Comparison of ENCODE assay signal across 9 cellular contexts in the genomic region with DNA sequence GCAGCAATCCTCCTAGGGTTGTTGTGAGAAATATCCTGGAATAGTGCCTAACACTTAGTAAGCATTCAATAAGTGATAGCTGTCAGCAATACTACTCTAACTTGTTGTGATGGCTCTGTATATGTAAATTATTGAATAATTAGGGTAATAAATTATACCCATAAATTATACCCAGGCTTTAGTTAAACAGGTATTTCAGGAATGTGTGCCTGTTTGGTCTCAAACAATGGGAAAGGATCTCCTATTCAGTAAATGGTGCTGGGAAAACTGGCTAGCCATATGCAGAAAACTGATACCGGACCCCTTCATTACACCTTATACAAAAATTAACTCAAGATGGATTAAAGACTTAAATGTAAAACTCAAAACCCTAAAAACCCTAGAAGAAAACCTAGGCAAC. TPM values are rescaled to one million over a fixed set of nuclear protein-coding genes. Genes with fewer than 3 reads are reported as not detected.
"Had no signal": no experiment of that assay in that cellular context is flagged by ENCODE, and none has a peak within 500 bp of the region (broad histone marks: within the 10 kb centered on the region; RNA-seq: fewer than 3 reads in every experiment).

No MANE protein-coding gene starts in this region.

- ATAC-seq: HCT116, HepG2, K562 had no signal

- H3K4me1 Mint-ChIP-seq: IgD-negative memory B cell had no signal

- H3K4me3 ChIP-seq: GM23248, K562 had no signal

- H2AFZ ChIP-seq: GM23248 had no signal

- H3K4me3 Mint-ChIP-seq: HFFc6, IgD-negative memory B cell had no signal

- DNase-seq: GM23248, H7, HFFc6, KG1 had no signal

- H3K9me3 Mint-ChIP-seq: HFFc6 had no signal

- H3K27ac Mint-ChIP-seq: HFFc6, IgD-negative memory B cell had no signal

- H3K27me3 Mint-ChIP-seq: IgD-negative memory B cell had no signal

- H3K9ac ChIP-seq: GM23248 had no signal

- H3K27ac ChIP-seq: GM23248, HL-60 had no signal

RNA-seq across cellular contexts. Expression of a gene that starts 14.8 kb away (rescaled TPM):
- total RNA-seq: K562 had no signal
- polyA plus RNA-seq: IgD-negative memory B cell had no signal
